Comparison of ENCODE assay signal across 10 cellular contexts in the genomic region with DNA sequence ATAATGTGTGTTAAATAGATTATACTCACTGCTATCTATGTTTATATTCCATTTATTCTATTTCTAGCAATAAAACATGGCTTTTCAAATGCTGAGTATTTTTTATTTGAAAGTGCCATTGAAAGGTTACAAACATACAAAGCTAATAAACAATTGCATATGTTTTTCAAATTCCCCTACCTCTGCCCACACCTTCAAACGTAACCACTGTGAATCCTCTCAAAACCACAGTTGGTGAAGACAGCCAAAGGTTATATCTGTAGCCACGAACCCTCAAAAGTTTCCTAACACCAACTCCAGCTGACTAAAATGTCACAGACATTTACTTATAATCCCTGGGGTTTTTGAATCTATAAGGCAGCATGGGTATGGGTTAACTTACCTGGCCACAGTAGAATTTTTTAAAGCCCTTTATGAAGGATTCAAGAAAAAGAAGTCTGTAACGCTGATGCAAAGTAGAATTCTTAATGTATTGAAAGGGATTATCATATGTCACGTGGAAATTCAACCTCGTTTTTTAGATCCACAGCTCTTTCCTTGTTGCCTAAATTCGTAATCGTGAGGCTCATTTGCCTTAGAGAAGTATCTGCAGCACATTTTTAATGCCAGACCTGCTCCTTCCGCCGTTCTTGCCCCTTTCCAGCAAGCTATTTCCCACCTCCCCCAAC.
DNase-seq lines count a peak whose midpoint lies in the region; ATAC-seq, FAIRE-seq and TF ChIP-seq lines count a peak whose summit lies in the region.
"Had no signal": no experiment of that assay in that cellular context is flagged by ENCODE, and none has a peak within 500 bp of the region (broad histone marks: within the 10 kb centered on the region; RNA-seq: fewer than 3 reads in every experiment).

No MANE protein-coding gene starts in this region.

- 29% methylated on average over 9 of the region's 9 CpGs for WGBS in GM12878 (ENCODE audit: insufficient coverage, insufficient replicate concordance, low lambda C conversion rate, missing lambda C conversion rate)

- intact Hi-C loops in GM12878 (cut with micrococcal nuclease; ENCODE audit: unreplicated experiment), result loop anchor here (1.0 kb wide), 2 partner anchors 14 to 57 kb away; no protein-coding TSS in a partner anchor

- TF ChIP-seq CTCF in GM20000 (IDR thresholded peaks at IDR 0.05; ENCODE audit: extremely low read depth, missing control alignments) (no peak), GM12878 (IDR thresholded peaks at IDR 0.05 in 2 of 3, conservative IDR thresholded peaks at IDR 0.05 in 1 of 3; ENCODE audit: control insufficient read depth in 2 of 3, extremely low read depth in 1 of 3, insufficient read depth in 1 of 3, low read depth in 3 of 3, low read length in 3 of 3) (no peak)

- H3K27me3 ChIP-seq in GM12878 (replicated peaks in 1 of 2; ENCODE audit: control insufficient read depth in 2 of 2, insufficient read depth in 2 of 2, low read length in 1 of 2), result no peaks in the 10 kb centered on the region

- peaks cover 8% of the 10 kb centered on the region; the same call in 2 of the 3 replicates for H3K9me3 ChIP-seq in GM12878 (replicated peaks; ENCODE audit: control insufficient read depth, insufficient read depth, low read length)

- peak; percentile 62 for ATAC-seq in HG03139 (IDR thresholded peaks at IDR 0.05; ENCODE audit: unreplicated experiment)
- peak; percentile 75 for ATAC-seq in GM12878

- TF ChIP-seq RAD21 in GM12878 (IDR thresholded peaks at IDR 0.05; ENCODE audit: insufficient read depth, low read depth, low read length), result no peak

- TF ChIP-seq EP300 in GM12878 (IDR thresholded peaks at IDR 0.05; ENCODE audit: borderline replicate concordance in 1 of 2, control insufficient read depth in 1 of 2, low read depth in 2 of 2, low read length in 2 of 2), result peak; percentile 96 to 98

- no peaks in the 10 kb centered on the region for H3K79me2 ChIP-seq in GM12878 (ENCODE audit: control insufficient read depth, insufficient read depth, low read length)

- TF ChIP-seq POLR2A in GM12892 (IDR thresholded peaks at IDR 0.05; ENCODE audit: low read depth, low read length) (0 out of 2 replicates have a peak, but pooled peaks have one; percentile 36), GM12878 (IDR thresholded peaks at IDR 0.05; ENCODE audit: low read depth, low read length) (no peak)

- POLR2A ChIA-PET in GM12878 (lab: Charles Lee), result interaction anchor here (1.1 to 8.1 kb wide), 13 partner anchors 12 to 127 kb away, joined by 3 to 76 read pairs (median 12); a partner anchor contains a TSS

- SMC1A ChIA-PET in GM12878 (lab: Charles Lee; ENCODE audit: uncharacterized antibody, unreplicated experiment), result interaction anchor here (0.8 to 12.2 kb wide), 28 partner anchors 8 to 227 kb away, joined by 3 to 223 read pairs (median 5); no protein-coding TSS in a partner anchor

- in situ Hi-C loops in GM12878 (cut with MboI), result no loop called here

- H3K9ac ChIP-seq in GM12878 (ENCODE audit: control insufficient read depth, insufficient read depth, low read length), result peak overlapping the region; percentile 17; the same call in 1 of the 2 replicates

- BruUV-seq in GM12878 (replicated peaks; lab: Mats Ljungman, UMichigan), result TSS peak; percentile 88

- H3K4me1 ChIP-seq in GM12878 (ENCODE audit: control insufficient read depth, insufficient read depth, low read length), result peaks cover 38% of the 10 kb centered on the region

- peak overlapping the region; percentile 60 for H3K27ac ChIP-seq in GM12878 (ENCODE audit: control insufficient read depth, insufficient read depth)

- no peak overlapping the region; the same call in 1 of the 2 replicates for H2AFZ ChIP-seq in GM12878 (ENCODE audit: control insufficient read depth, low read depth, low read length)

- H4K20me1 ChIP-seq in GM12878 (ENCODE audit: control insufficient read depth, insufficient read depth), result no peaks in the 10 kb centered on the region

- H3K4me2 ChIP-seq in GM12878 (ENCODE audit: control insufficient read depth, insufficient read depth), result peak overlapping the region; percentile 68

- peak overlapping the region; percentile 8; the same call in 1 of the 2 replicates for H3K4me3 ChIP-seq in GM12878

- DNase-seq in GM12892 (ENCODE audit: insufficient read length), result no peak
- peak; percentile 39 for DNase-seq in GM20000 (ENCODE audit: low spot score)
- peak; percentile 85 for DNase-seq in GM12878 (ENCODE audit: low read depth, low spot score)
- DNase-seq in iPS-NIHi7 (ENCODE audit: extremely low spot score), result no peak
- no peak for DNase-seq in NCI-H510A (lab: John Stamatoyannopoulos, UW)
- no peak for DNase-seq in activated CD8-positive, alpha-beta memory T cell treated with anti-CD3 and anti-CD28 coated beads, Interleukin-2, amount 50 U/mL, for 48 hours
- DNase-seq in activated effector memory CD4-positive, alpha-beta T cell treated with anti-CD3 and anti-CD28 coated beads, Interleukin-2, amount 50 U/mL, for 16 hours, result no peak
- DNase-seq: endodermal cell, NCI-H1694 had no signal

- FAIRE-seq in GM12892 (lab: Jason Lieb, UNC) (no peak), GM12878 (lab: Jason Lieb, UNC) (peak; percentile 56)

- CTCF ChIA-PET in GM12878 (lab: Yijun Ruan, JAX), result interaction anchor here (0.8 to 6.1 kb wide), 14 partner anchors 8 to 402 kb away, joined by 3 to 36 read pairs (median 4); no protein-coding TSS in a partner anchor

- no peaks in the 10 kb centered on the region for H3K36me3 ChIP-seq in GM12878 (ENCODE audit: control insufficient read depth in 2 of 2, insufficient read depth in 2 of 2, low read length in 1 of 2)

- RAD21 ChIA-PET in GM12878 (lab: Charles Lee; ENCODE audit: unreplicated experiment), result interaction anchor here (0.8 to 12.4 kb wide), 18 partner anchors 12 to 464 kb away, joined by 3 to 185 read pairs (median 8); a partner anchor contains a TSS

TF ChIP-seq in GM12878, 131 proteins besides CTCF, POLR2A, EP300 and RAD21 (continues in another document):
- TF ChIP-seq, protein P1, sequence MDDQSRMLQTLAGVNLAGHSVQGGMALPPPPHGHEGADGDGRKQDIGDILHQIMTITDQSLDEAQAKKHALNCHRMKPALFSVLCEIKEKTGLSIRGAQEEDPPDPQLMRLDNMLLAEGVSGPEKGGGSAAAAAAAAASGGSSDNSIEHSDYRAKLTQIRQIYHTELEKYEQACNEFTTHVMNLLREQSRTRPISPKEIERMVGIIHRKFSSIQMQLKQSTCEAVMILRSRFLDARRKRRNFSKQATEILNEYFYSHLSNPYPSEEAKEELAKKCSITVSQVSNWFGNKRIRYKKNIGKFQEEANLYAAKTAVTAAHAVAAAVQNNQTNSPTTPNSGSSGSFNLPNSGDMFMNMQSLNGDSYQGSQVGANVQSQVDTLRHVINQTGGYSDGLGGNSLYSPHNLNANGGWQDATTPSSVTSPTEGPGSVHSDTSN (IDR thresholded peaks at IDR 0.05; ENCODE audit: insufficient replicate concordance, low read depth, low read length), result no peak
- TF ChIP-seq NR2C1 (IDR thresholded peaks at IDR 0.05) (no peak), BACH1 (IDR thresholded peaks at IDR 0.05; ENCODE audit: borderline replicate concordance) (peak; percentile 69; the same call in 1 of the 2 replicates), STAT3 (IDR thresholded peaks at IDR 0.05; ENCODE audit: low read depth, low read length) (peak; percentile 84; the same call in 1 of the 2 replicates), RAD51 (IDR thresholded peaks at IDR 0.05) (peak; percentile 65; the same call in 1 of the 2 replicates), SREBF1 (IDR thresholded peaks at IDR 0.05; ENCODE audit: low read length) (0 out of 2 replicates have a peak, but pooled peaks have one; percentile 11), RELA (IDR thresholded peaks at IDR 0.05; ENCODE audit: borderline replicate concordance, partially characterized antibody) (peak; percentile 52), CBX3 (IDR thresholded peaks at IDR 0.05; ENCODE audit: borderline replicate concordance, low read depth) (no peak), NBN (IDR thresholded peaks at IDR 0.05) (peak; percentile 65; the same call in 1 of the 2 replicates), RFX5 (IDR thresholded peaks at IDR 0.05; ENCODE audit: low read depth, low read length) (no peak)
- TF ChIP-seq, protein P2, sequence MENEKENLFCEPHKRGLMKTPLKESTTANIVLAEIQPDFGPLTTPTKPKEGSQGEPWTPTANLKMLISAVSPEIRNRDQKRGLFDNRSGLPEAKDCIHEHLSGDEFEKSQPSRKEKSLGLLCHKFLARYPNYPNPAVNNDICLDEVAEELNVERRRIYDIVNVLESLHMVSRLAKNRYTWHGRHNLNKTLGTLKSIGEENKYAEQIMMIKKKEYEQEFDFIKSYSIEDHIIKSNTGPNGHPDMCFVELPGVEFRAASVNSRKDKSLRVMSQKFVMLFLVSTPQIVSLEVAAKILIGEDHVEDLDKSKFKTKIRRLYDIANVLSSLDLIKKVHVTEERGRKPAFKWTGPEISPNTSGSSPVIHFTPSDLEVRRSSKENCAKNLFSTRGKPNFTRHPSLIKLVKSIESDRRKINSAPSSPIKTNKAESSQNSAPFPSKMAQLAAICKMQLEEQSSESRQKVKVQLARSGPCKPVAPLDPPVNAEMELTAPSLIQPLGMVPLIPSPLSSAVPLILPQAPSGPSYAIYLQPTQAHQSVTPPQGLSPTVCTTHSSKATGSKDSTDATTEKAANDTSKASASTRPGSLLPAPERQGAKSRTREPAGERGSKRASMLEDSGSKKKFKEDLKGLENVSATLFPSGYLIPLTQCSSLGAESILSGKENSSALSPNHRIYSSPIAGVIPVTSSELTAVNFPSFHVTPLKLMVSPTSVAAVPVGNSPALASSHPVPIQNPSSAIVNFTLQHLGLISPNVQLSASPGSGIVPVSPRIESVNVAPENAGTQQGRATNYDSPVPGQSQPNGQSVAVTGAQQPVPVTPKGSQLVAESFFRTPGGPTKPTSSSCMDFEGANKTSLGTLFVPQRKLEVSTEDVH (IDR thresholded peaks at IDR 0.05; ENCODE audit: low read depth, partially characterized antibody), result peak; percentile 52
- TF ChIP-seq, protein P3, sequence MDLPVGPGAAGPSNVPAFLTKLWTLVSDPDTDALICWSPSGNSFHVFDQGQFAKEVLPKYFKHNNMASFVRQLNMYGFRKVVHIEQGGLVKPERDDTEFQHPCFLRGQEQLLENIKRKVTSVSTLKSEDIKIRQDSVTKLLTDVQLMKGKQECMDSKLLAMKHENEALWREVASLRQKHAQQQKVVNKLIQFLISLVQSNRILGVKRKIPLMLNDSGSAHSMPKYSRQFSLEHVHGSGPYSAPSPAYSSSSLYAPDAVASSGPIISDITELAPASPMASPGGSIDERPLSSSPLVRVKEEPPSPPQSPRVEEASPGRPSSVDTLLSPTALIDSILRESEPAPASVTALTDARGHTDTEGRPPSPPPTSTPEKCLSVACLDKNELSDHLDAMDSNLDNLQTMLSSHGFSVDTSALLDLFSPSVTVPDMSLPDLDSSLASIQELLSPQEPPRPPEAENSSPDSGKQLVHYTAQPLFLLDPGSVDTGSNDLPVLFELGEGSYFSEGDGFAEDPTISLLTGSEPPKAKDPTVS (IDR thresholded peaks at IDR 0.05; ENCODE audit: low read depth, low read length), result no peak

Comparison
In these comparisons a context has a peak if more than half of its experiments do, and no peak if none do; other contexts are left out.
1. DNase-seq: peak in GM20000 (single experiment) and GM12878 (single experiment); none in GM12892 (single experiment), iPS-NIHi7 (single experiment), NCI-H510A (single experiment), activated CD8-positive, alpha-beta memory T cell treated with anti-CD3 and anti-CD28 coated beads, Interleukin-2, amount 50 U/mL, for 48 hours (single experiment) and activated effector memory CD4-positive, alpha-beta T cell treated with anti-CD3 and anti-CD28 coated beads, Interleukin-2, amount 50 U/mL, for 16 hours (single experiment).